ENCODE assay signal across 16 cellular contexts in the genomic region with DNA sequence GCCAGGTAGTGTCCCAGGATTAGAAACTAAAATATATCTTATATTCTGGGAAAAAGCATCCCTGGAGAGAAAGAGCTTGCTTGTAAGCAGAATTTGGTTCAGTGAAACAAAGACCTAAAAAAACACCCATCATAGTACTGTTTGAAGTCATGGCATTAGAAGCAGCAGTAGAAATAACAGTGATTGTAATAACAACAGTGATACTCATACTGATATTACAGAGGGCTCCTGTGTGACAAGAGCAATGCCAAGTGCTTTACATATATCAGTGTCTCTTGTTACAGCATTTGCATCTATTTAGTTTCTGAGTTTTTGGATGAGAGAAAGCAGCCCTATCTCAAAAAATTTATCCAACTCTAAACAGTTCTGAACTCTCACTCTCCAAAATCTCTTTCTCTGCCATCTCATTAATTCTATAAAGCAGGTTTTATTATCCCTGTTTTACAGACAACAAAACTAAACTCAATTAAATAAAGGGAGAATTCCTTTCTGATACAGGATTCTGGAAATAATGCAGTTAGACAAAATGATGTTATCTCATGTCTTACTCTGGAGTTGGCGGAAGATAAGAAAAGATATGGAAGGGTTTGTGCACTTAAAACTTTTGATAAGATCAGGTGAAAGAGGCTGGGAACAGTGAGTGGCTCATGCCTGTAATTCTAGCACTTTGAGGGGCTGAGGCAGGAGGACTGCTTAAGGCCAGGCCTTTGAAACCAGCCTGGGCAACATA.
DNase-seq lines count a peak whose midpoint lies in the region; ATAC-seq and TF ChIP-seq lines count a peak whose summit lies in the region.
"Had no signal": no experiment of that assay in that cellular context is flagged by ENCODE, and none has a peak within 500 bp of the region (broad histone marks: within the 10 kb centered on the region; RNA-seq: fewer than 3 reads in every experiment).

No MANE protein-coding gene starts in this region.

- no peak overlapping the region for H4K5ac ChIP-seq in mesendoderm (ENCODE audit: low read length)

- no peak overlapping the region for H3K4me3 Mint-ChIP-seq in activated T-cell treated with anti-CD3 and anti-CD28 coated beads, Interleukin-2, amount 50 U/mL, for 24 hours
- H3K4me3 Mint-ChIP-seq in activated T-cell treated with anti-CD3 and anti-CD28 coated beads, Interleukin-2, amount 50 U/mL, for 4 hours, result no peak overlapping the region
- H3K4me3 Mint-ChIP-seq in CD8-positive, alpha-beta memory T cell, result no peak overlapping the region
- H3K4me3 Mint-ChIP-seq: CD4-positive, CD25-positive, alpha-beta regulatory T cell; IgD-negative memory B cell had no signal

- H3K9me2 ChIP-seq in SK-N-SH, result no peaks in the 10 kb centered on the region

- no peaks in the 10 kb centered on the region for H3K9me3 ChIP-seq in CD8-positive, alpha-beta memory T cell (ENCODE audit: low read length)
- H3K9me3 ChIP-seq in SK-N-SH, result no peaks in the 10 kb centered on the region

- H3K79me1 ChIP-seq in mesendoderm (ENCODE audit: low read length), result no peaks in the 10 kb centered on the region

- peak; percentile 51; the same call in 1 of the 2 replicates for TF ChIP-seq RAD21 in SK-N-SH (IDR thresholded peaks at IDR 0.05; ENCODE audit: low read length)

- H3K9me3 Mint-ChIP-seq in activated T-cell treated with anti-CD3 and anti-CD28 coated beads, Interleukin-2, amount 50 U/mL, for 24 hours, result no peaks in the 10 kb centered on the region
- H3K9me3 Mint-ChIP-seq in activated T-cell treated with anti-CD3 and anti-CD28 coated beads, Interleukin-2, amount 50 U/mL, for 4 hours, result no peaks in the 10 kb centered on the region
- no peaks in the 10 kb centered on the region for H3K9me3 Mint-ChIP-seq in CD8-positive, alpha-beta memory T cell
- H3K9me3 Mint-ChIP-seq: CD4-positive, CD25-positive, alpha-beta regulatory T cell had no signal

- H3K18ac ChIP-seq in mesendoderm (ENCODE audit: low read length), result no peak overlapping the region

- no peak overlapping the region for H2BK15ac ChIP-seq in mesendoderm (replicated peaks; ENCODE audit: low read depth)

- no peak overlapping the region for H2AK5ac ChIP-seq in mesendoderm (ENCODE audit: low read length)

- no peak overlapping the region for H3K23ac ChIP-seq in mesendoderm (ENCODE audit: low read length)

- POLR2A ChIA-PET in CD8-positive, alpha-beta memory T cell (lab: Charles Lee), result no interaction called here
- POLR2A ChIA-PET in SK-N-SH (lab: Yijun Ruan, JAX), result no interaction called here

- H3K36me3 ChIP-seq in CD8-positive, alpha-beta memory T cell (ENCODE audit: insufficient read depth, low read length), result peaks cover 12% of the 10 kb centered on the region
- H3K36me3 ChIP-seq in SK-N-SH (replicated peaks in 1 of 2; ENCODE audit: control insufficient read depth in 1 of 2, insufficient read depth in 2 of 2, low read length in 1 of 2), result peaks cover 0 to 3% of the 10 kb centered on the region in 2 experiments
- no peaks in the 10 kb centered on the region for H3K36me3 ChIP-seq in mesendoderm (ENCODE audit: control insufficient read depth, insufficient read depth, low read length)

- H3K27ac ChIP-seq in CD8-positive, alpha-beta memory T cell (ENCODE audit: low read depth, low read length), result no peak overlapping the region
- H3K27ac ChIP-seq in SK-N-SH (ENCODE audit: low read depth in 2 of 2, low read length in 1 of 2) (peak overlapping the region in 1 of 2 experiments; percentile 98; a peak in 2 of 4 replicates), mesendoderm (ENCODE audit: low read depth, low read length) (no peak overlapping the region)

- no peak overlapping the region for H2AFZ ChIP-seq in SK-N-SH (ENCODE audit: low read depth)

- H4K8ac ChIP-seq in mesendoderm (ENCODE audit: low read depth, low read length), result no peak overlapping the region

- no peaks in the 10 kb centered on the region for H3F3A ChIP-seq in SK-N-SH (replicated peaks; ENCODE audit: insufficient read depth)

- TF ChIP-seq EP300 in SK-N-SH (IDR thresholded peaks at IDR 0.05; ENCODE audit: borderline replicate concordance in 1 of 2, low read depth in 1 of 2, low read length in 1 of 2), result peak; percentile 19 to 99; a peak in 3 of 4 replicates

- H3K9ac ChIP-seq in SK-N-SH, result no peak overlapping the region
- H3K9ac ChIP-seq in mesendoderm (ENCODE audit: low read length), result no peak overlapping the region

- H3K4ac ChIP-seq in mesendoderm (ENCODE audit: low read depth, low read length), result no peak overlapping the region

- no peak overlapping the region for H2BK120ac ChIP-seq in mesendoderm (ENCODE audit: low read depth, low read length)

- CTCF ChIA-PET in CD8-positive, alpha-beta memory T cell (lab: Charles Lee), result no interaction called here
- CTCF ChIA-PET in SK-N-SH (lab: Yijun Ruan, JAX), result interaction anchor here (0.9 to 1.4 kb wide), 5 partner anchors 61 to 337 kb away, joined by 3 to 6 read pairs (median 3); no protein-coding TSS in a partner anchor

- H3K4me1 Mint-ChIP-seq in activated T-cell treated with anti-CD3 and anti-CD28 coated beads, Interleukin-2, amount 50 U/mL, for 24 hours (ENCODE audit: low read depth), result peaks cover 23% of the 10 kb centered on the region
- H3K4me1 Mint-ChIP-seq in activated T-cell treated with anti-CD3 and anti-CD28 coated beads, Interleukin-2, amount 50 U/mL, for 4 hours (ENCODE audit: low read depth), result peaks cover 22% of the 10 kb centered on the region
- H3K4me1 Mint-ChIP-seq in CD8-positive, alpha-beta memory T cell, result peaks cover 44 to 71% (median 45%) of the 10 kb centered on the region in 3 donors

- TF ChIP-seq CTCF in SK-N-SH (IDR thresholded peaks at IDR 0.05) (no peak), omental fat pad (IDR thresholded peaks at IDR 0.05) (no peak)

- H3K56ac ChIP-seq in mesendoderm (ENCODE audit: low read length), result no peak overlapping the region

- DNase-seq in activated T-cell treated with anti-CD3 and anti-CD28 coated beads, Interleukin-2, amount 50 U/mL, for 24 hours, result no peak
- DNase-seq in activated T-cell treated with anti-CD3 and anti-CD28 coated beads, Interleukin-2, amount 50 U/mL, for 4 hours, result no peak
- DNase-seq in CD8-positive, alpha-beta memory T cell, result no peak
- DNase-seq in SK-N-SH (peak; percentile 44), mesendoderm (peak; percentile 75), omental fat pad (ENCODE audit: low spot score) (no peak)
- DNase-seq: Calu3; CD4-positive, CD25-positive, alpha-beta regulatory T cell; DMS53; H7; Kasumi-1; MM.1S; NCI-H1092 treated with DMSO at 0.1 percent for 48 hours; NCI-H510A treated with DMSO at 0.1 percent for 48 hours had no signal

- peaks cover 4% of the 10 kb centered on the region for H3K4me1 ChIP-seq in CD8-positive, alpha-beta memory T cell (ENCODE audit: insufficient read depth, low read length)
- H3K4me1 ChIP-seq in SK-N-SH (ENCODE audit: control insufficient read depth in 1 of 2, insufficient read depth in 2 of 2, low read depth in 1 of 2, low read length in 1 of 2) (peaks cover 0 to 37% of the 10 kb centered on the region in 2 experiments; a peak in 2 of 4 replicates), mesendoderm (ENCODE audit: control insufficient read depth, low read depth, low read length) (peaks cover 2% of the 10 kb centered on the region)

- no peaks in the 10 kb centered on the region for H3K27me3 ChIP-seq in CD8-positive, alpha-beta memory T cell (ENCODE audit: insufficient read depth, low read length, poor library complexity, severe bottlenecking)
- no peaks in the 10 kb centered on the region for H3K27me3 ChIP-seq in SK-N-SH (ENCODE audit: insufficient read depth)
- H3K27me3 ChIP-seq in mesendoderm (ENCODE audit: insufficient read depth, low read length, poor library complexity), result no peaks in the 10 kb centered on the region

- H3K4me3 ChIP-seq in CD8-positive, alpha-beta memory T cell (ENCODE audit: low read length), result no peak overlapping the region
- H3K4me3 ChIP-seq in SK-N-SH (ENCODE audit: low read depth in 2 of 2, low read length in 1 of 2) (no peak overlapping the region), mesendoderm (ENCODE audit: low read length) (no peak overlapping the region)

- no peak overlapping the region for H2BK5ac ChIP-seq in mesendoderm (ENCODE audit: low read length)

- H3K27ac Mint-ChIP-seq in activated T-cell treated with anti-CD3 and anti-CD28 coated beads, Interleukin-2, amount 50 U/mL, for 24 hours, result peak overlapping the region; percentile 63
- peak overlapping the region in 6 of 8 donors; percentile 2 to 81 (median 42) for H3K27ac Mint-ChIP-seq in CD8-positive, alpha-beta memory T cell

- H3K27me3 Mint-ChIP-seq in activated T-cell treated with anti-CD3 and anti-CD28 coated beads, Interleukin-2, amount 50 U/mL, for 24 hours, result no peaks in the 10 kb centered on the region
- H3K27me3 Mint-ChIP-seq in activated T-cell treated with anti-CD3 and anti-CD28 coated beads, Interleukin-2, amount 50 U/mL, for 4 hours (ENCODE audit: low read depth), result no peaks in the 10 kb centered on the region
- H3K27me3 Mint-ChIP-seq in CD8-positive, alpha-beta memory T cell, result no peaks in the 10 kb centered on the region
- H3K27me3 Mint-ChIP-seq: CD4-positive, CD25-positive, alpha-beta regulatory T cell; IgD-negative memory B cell had no signal

- no peaks in the 10 kb centered on the region for H4K20me1 ChIP-seq in SK-N-SH (ENCODE audit: insufficient read depth)

- peaks cover 99% of the 10 kb centered on the region for H3K36me3 Mint-ChIP-seq in activated T-cell treated with anti-CD3 and anti-CD28 coated beads, Interleukin-2, amount 50 U/mL, for 24 hours (ENCODE audit: low read depth)
- H3K36me3 Mint-ChIP-seq in activated T-cell treated with anti-CD3 and anti-CD28 coated beads, Interleukin-2, amount 50 U/mL, for 4 hours (ENCODE audit: insufficient read depth), result peaks cover 77% of the 10 kb centered on the region
- peaks cover 36 to 78% (median 52%) of the 10 kb centered on the region in 3 donors for H3K36me3 Mint-ChIP-seq in CD8-positive, alpha-beta memory T cell

- H3K4me2 ChIP-seq in SK-N-SH, result no peak overlapping the region
- H3K4me2 ChIP-seq in mesendoderm (ENCODE audit: low read length), result no peak overlapping the region

- H3K79me2 ChIP-seq in SK-N-SH (ENCODE audit: insufficient read depth), result no peaks in the 10 kb centered on the region
- H3K79me2 ChIP-seq in mesendoderm (ENCODE audit: control insufficient read depth, insufficient read depth, low read length), result no peaks in the 10 kb centered on the region

- ATAC-seq in activated T-cell treated with anti-CD3 and anti-CD28 coated beads, Interleukin-2, amount 50 U/mL, for 4 hours, result no peak
- ATAC-seq in omental fat pad (ENCODE audit: low FRiP score) (no peak), HG02885 (IDR thresholded peaks at IDR 0.05; ENCODE audit: poor library complexity, unreplicated experiment) (no peak)

- 37% methylated on average over 1 of the region's 1 CpG for WGBS in SK-N-SH (ENCODE audit: low lambda C conversion rate)
- no CpG with 5 or more reads among the region's 1 CpG for WGBS in mesendoderm (ENCODE audit: extremely low coverage, insufficient coverage, low lambda C conversion rate)

TF ChIP-seq in SK-N-SH, 30 proteins besides CTCF, POLR2A, EP300 and RAD21 (continues in another document):
- TF ChIP-seq RCOR1 (IDR thresholded peaks at IDR 0.05; ENCODE audit: low read length) (peak; percentile 98), JUND (IDR thresholded peaks at IDR 0.05) (peak; percentile 41)

Comparison
In these comparisons a context has a peak if more than half of its experiments do, and no peak if none do; other contexts are left out.
1. DNase-seq: peak in SK-N-SH (single experiment) and mesendoderm (single experiment); none in activated T-cell treated with anti-CD3 and anti-CD28 coated beads, Interleukin-2, amount 50 U/mL, for 24 hours (single experiment), activated T-cell treated with anti-CD3 and anti-CD28 coated beads, Interleukin-2, amount 50 U/mL, for 4 hours (single experiment), CD8-positive, alpha-beta memory T cell (0 of 5) and omental fat pad (single experiment).